ENCODE assay signal across 18 cellular contexts in the genomic region with DNA sequence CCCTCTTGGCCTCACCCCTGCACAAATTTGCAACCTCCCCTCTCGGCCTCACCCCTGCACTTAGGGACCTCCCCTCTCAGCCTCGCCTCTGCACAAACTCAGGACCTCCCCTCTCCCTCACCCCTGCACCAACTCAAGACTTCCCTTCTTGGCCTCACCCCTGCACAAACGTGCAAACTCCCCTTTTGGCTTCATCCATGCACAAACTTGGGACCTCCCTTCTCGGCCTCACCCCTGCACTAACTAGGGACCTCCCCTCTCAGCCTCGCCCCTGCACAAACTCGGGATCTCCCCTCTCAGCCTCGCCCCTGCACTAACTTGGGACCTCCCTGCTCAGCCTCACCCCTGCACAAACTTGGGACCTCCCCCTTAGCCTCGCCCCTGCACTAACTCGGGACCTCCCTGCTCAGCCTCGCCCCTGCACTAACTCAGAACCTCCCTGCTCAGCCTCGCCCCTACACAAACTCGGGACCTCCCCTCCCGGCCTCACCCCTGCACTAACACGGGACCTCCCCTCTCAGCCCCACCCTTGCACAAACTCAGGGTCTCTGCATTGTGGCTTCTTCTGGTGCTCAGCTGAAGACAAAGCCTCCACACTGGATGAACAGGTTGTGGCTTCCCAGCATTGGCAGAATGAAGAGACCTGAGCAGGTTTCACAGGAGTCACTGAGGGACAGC.
"Had no signal": no experiment of that assay in that cellular context is flagged by ENCODE, and none has a peak within 500 bp of the region (broad histone marks: within the 10 kb centered on the region; RNA-seq: fewer than 3 reads in every experiment).

No MANE protein-coding gene starts in this region.

- H3K27me3 Mint-ChIP-seq: activated CD8-positive, alpha-beta memory T cell treated with anti-CD3 and anti-CD28 coated beads, Interleukin-2, amount 10 ng/mL, durations not matched to agents 7 days and 5 days; activated naive CD8-positive, alpha-beta T cell treated with anti-CD3 and anti-CD28 coated beads, Interleukin-2, amount 50 U/mL, for 24 hours; memory B cell; naive thymus-derived CD4-positive, alpha-beta T cell; T-helper 17 cell had no signal

- H3K4me3 Mint-ChIP-seq: activated CD8-positive, alpha-beta memory T cell treated with anti-CD3 and anti-CD28 coated beads, Interleukin-2, amount 10 ng/mL, durations not matched to agents 7 days and 5 days; activated CD8-positive, alpha-beta T cell treated with anti-CD3 and anti-CD28 coated beads, Interleukin-2, amount 10 ng/mL, durations not matched to agents 7 days and 5 days; activated naive CD8-positive, alpha-beta T cell treated with anti-CD3 and anti-CD28 coated beads, Interleukin-2, amount 50 U/mL, for 24 hours; memory B cell; T-helper 17 cell; WTC11 had no signal

- ATAC-seq: activated CD8-positive, alpha-beta memory T cell treated with anti-CD3 and anti-CD28 coated beads, Interleukin-2, amount 10 ng/mL, durations not matched to agents 7 days and 5 days; activated CD8-positive, alpha-beta T cell treated with anti-CD3 and anti-CD28 coated beads, Interleukin-2, amount 10 ng/mL, durations not matched to agents 7 days and 5 days; activated naive CD8-positive, alpha-beta T cell treated with anti-CD3 and anti-CD28 coated beads, Interleukin-2, amount 50 U/mL, for 24 hours; naive thymus-derived CD4-positive, alpha-beta T cell; T-helper 17 cell had no signal

- H3K4me1 Mint-ChIP-seq: WTC11 had no signal

- H3K9me3 Mint-ChIP-seq: activated naive CD8-positive, alpha-beta T cell treated with anti-CD3 and anti-CD28 coated beads, Interleukin-2, amount 50 U/mL, for 24 hours; memory B cell; naive thymus-derived CD4-positive, alpha-beta T cell; WTC11 had no signal

- H3K27ac Mint-ChIP-seq: activated CD8-positive, alpha-beta memory T cell treated with anti-CD3 and anti-CD28 coated beads, Interleukin-2, amount 10 ng/mL, durations not matched to agents 7 days and 5 days; activated CD8-positive, alpha-beta T cell treated with anti-CD3 and anti-CD28 coated beads, Interleukin-2, amount 10 ng/mL, durations not matched to agents 7 days and 5 days; activated naive CD8-positive, alpha-beta T cell treated with anti-CD3 and anti-CD28 coated beads, Interleukin-2, amount 50 U/mL, for 24 hours; memory B cell; T-helper 17 cell had no signal

- DNase-seq: activated CD8-positive, alpha-beta memory T cell treated with anti-CD3 and anti-CD28 coated beads, Interleukin-2, amount 10 ng/mL, durations not matched to agents 7 days and 5 days; activated CD8-positive, alpha-beta T cell treated with anti-CD3 and anti-CD28 coated beads, Interleukin-2, amount 10 ng/mL, durations not matched to agents 7 days and 5 days; activated effector memory CD4-positive, alpha-beta T cell treated with Interleukin-2 at 50 U/mL for 16 hours; activated naive CD4-positive, alpha-beta T cell treated with Interleukin-2 at 50 U/mL for 16 hours; activated naive CD8-positive, alpha-beta T cell treated with anti-CD3 and anti-CD28 coated beads, Interleukin-2, amount 50 U/mL, for 24 hours; activated T-cell treated with anti-CD3 and anti-CD28 coated beads, Interleukin-2, amount 50 U/mL, for 48 hours; caudate nucleus; kidney glomerular epithelial cell; midbrain; naive thymus-derived CD4-positive, alpha-beta T cell; occipital lobe; stimulated activated CD4-positive, alpha-beta T cell treated with anti-CD3 and anti-CD28 coated beads, Interleukin-15, amount 100 ng/mL, for 24 hours; stimulated activated CD4-positive, alpha-beta T cell treated with anti-CD3 and anti-CD28 coated beads, Interleukin-2, amount 100 ng/mL, for 24 hours; stimulated activated naive CD4-positive, alpha-beta T cell; T-helper 17 cell; tibial artery had no signal
